In genomic region chr2:118176601-118177000, GRCh38 we compare ENCODE assay signal across 14 cellular contexts.
"Had no signal": no experiment of that assay in that cellular context is flagged by ENCODE, and none has a peak within 500 bp of the region (broad histone marks: within the 10 kb centered on the region; RNA-seq: fewer than 3 reads in every experiment).

No MANE protein-coding gene starts in this region.

- H3K9me3 Mint-ChIP-seq: memory B cell had no signal

- H3K4me3 Mint-ChIP-seq: memory B cell had no signal

- H3K9me3 ChIP-seq: left ventricle myocardium inferior, mucosa of descending colon had no signal

- H3K27ac Mint-ChIP-seq: memory B cell had no signal

- H3K4me1 Mint-ChIP-seq: memory B cell had no signal

- ATAC-seq: activated CD4-positive, CD25-positive, alpha-beta regulatory T cell treated with anti-CD3 and anti-CD28 coated beads, Interleukin-2, amount 50 U/mL, for 24 hours; foreskin keratinocyte; mucosa of descending colon; naive thymus-derived CD4-positive, alpha-beta T cell had no signal

- DNase-seq: activated effector memory CD4-positive, alpha-beta T cell treated with anti-CD3 and anti-CD28 coated beads, Interleukin-2, amount 50 U/mL, for 16 hours; aorta; cerebellar nuclear complex; effector memory CD4-positive, alpha-beta T cell; foreskin keratinocyte; glutamatergic neuron; hypothalamus; kidney; left ventricle myocardium inferior; mucosa of descending colon; naive thymus-derived CD4-positive, alpha-beta T cell; occipital lobe had no signal
